8 cellular contexts compared by ENCODE assay signal in genomic region chr20:34558320-34559202, GRCh38. TPM values are rescaled to one million over a fixed set of nuclear protein-coding genes. Genes with fewer than 3 reads are reported as not detected.
DNase-seq lines count a peak whose midpoint lies in the region; ATAC-seq and TF ChIP-seq lines count a peak whose summit lies in the region.

Gene MAP1LC3A, plus strand, starts transcription at chr20:34558718. Its CDS starts 151 bp downstream, at chr20:34558869.

- H3K4me1 ChIP-seq in heart right ventricle (peaks cover 0 to 32% (median 15%) of the 10 kb centered on the region in 9 donors), thymus (ENCODE audit: control insufficient read depth, insufficient read depth, low read length) (peaks cover 8% of the 10 kb centered on the region)

- WGBS in heart right ventricle, 2 donors: 2 to 3% methylated on average over 88 to 100 of the region's 100 CpGs
- 15% methylated on average over 100 of the region's 100 CpGs for WGBS in thymus

- H3K27ac ChIP-seq in heart right ventricle (peak within 1 kb of the TSS; percentile 71 to 98 (median 94)), thymus (ENCODE audit: low read depth) (peak within 1 kb of the TSS; percentile 74)

- H3K9me3 Mint-ChIP-seq in T-cell: no peaks in the 10 kb centered on the region

- H3K9me3 ChIP-seq in heart right ventricle (no peaks in the 10 kb centered on the region), thymus (ENCODE audit: control insufficient read depth) (no peaks in the 10 kb centered on the region)

- peaks cover 0 to 13% (median 0%) of the 10 kb centered on the region in 9 donors for H3K36me3 ChIP-seq in heart right ventricle
- H3K36me3 ChIP-seq in thymus (ENCODE audit: control insufficient read depth, insufficient read depth): no peaks in the 10 kb centered on the region

- H3K27me3 ChIP-seq in heart right ventricle (no peaks in the 10 kb centered on the region), thymus (ENCODE audit: control insufficient read depth, insufficient read depth) (no peaks in the 10 kb centered on the region)

- H3K27ac Mint-ChIP-seq in T-cell: peak within 1 kb of the TSS; percentile 65 to 85

- DNase-seq in GM10266 (ENCODE audit: extremely low spot score) (peak; percentile 97), T-cell (peak; percentile 69 to 98 (median 93)), amygdala (lab: John Stamatoyannopoulos, UW) (peak in 54 of 56 donors; percentile 32 to 96 (median 84)), heart right ventricle (peak; percentile 95 to 97), pons (ENCODE audit: low spot score) (peak; percentile 87), SKM-1 (lab: John Stamatoyannopoulos, UW; ENCODE audit: unreplicated experiment) (no peak)

- peaks cover 12 to 16% (median 15%) of the 10 kb centered on the region in 3 donors for H3K4me1 Mint-ChIP-seq in T-cell

- H3K27me3 Mint-ChIP-seq in T-cell: no peaks in the 10 kb centered on the region

- no peaks in the 10 kb centered on the region for H3K36me3 Mint-ChIP-seq in T-cell

- POLR2A ChIA-PET in T-cell (lab: Charles Lee): interaction anchor here in 1 of 2 donors (1.0 kb wide), 2 partner anchors 42 to 149 kb away, joined by 3 to 7 read pairs; no protein-coding TSS in a partner anchor

- H3K4me3 Mint-ChIP-seq in T-cell: peak within 1 kb of the TSS; percentile 74 to 90 (median 87)

- peak within 1 kb of the TSS; percentile 63 to 93 (median 74) for H3K4me3 ChIP-seq in heart right ventricle
- peak within 1 kb of the TSS; percentile 64 for H3K4me3 ChIP-seq in thymus (ENCODE audit: low read length)

- CTCF ChIA-PET in T-cell (lab: Charles Lee): no interaction called here

- intact Hi-C loops in heart right ventricle (cut with DNase I): loop anchor here in 1 of 10 donors (5.0 kb wide), 1 partner anchor 149 kb away; no protein-coding TSS in a partner anchor

- ATAC-seq in HG03439 (IDR thresholded peaks at IDR 0.05; ENCODE audit: unreplicated experiment): peak; percentile 45
- ATAC-seq in T-cell (replicated peaks in 1 of 4): peak; percentile 76 to 88 (median 81)
- peak; percentile 91 to 97 (median 96) for ATAC-seq in heart right ventricle

- TF ChIP-seq CTCF in GM10266 (IDR thresholded peaks at IDR 0.05; ENCODE audit: control insufficient read depth, insufficient read depth, low read depth, missing control alignments) (no peak), heart right ventricle (IDR thresholded peaks at IDR 0.05) (no peak)

RNA-seq across cellular contexts. Expression of gene MAP1LC3A, which starts in this region (rescaled TPM):
- total RNA-seq in T-cell (10 to 100 TPM in 2 of 5 donors, 1 to 10 TPM in 3; 2.3 to 15.5 (median 2.6) TPM), heart right ventricle (100 to 1,000 TPM in 2 of 10 donors, 10 to 100 TPM in 8; 61.7 to 137 (median 74.6) TPM)
- polyA plus RNA-seq in heart right ventricle (100 to 1,000 TPM in 1 of 2 donors, 10 to 100 TPM in 1; 61.5 to 133 TPM), thymus (37.5 TPM)

Comparison
In these comparisons a context has a peak if more than half of its experiments do, and no peak if none do; other contexts are left out.
1. ATAC-seq: peak in every context shown above with its lines; median percentile 96 in heart right ventricle; 81 in T-cell; 45 in HG03439.